ENCODE assay signal across 1 cellular context in the genomic region with DNA sequence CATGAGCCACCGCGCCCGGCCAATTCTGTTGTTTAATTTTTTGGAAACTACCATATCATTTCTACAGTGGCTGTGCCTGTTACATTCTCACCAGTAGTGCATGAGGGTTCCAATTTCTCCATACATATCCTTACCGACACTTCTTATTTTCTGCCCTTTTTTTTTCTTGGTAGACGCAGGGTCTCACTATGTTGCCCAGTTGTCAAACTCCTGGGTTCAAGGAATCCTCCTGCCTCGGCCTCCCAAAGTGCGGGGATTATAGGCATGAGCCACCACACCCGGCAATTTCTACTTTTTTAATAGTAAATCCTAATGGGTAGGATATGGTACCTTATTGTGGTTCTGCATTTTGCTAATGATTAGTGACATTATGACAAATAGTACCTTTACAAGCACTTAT.
TF ChIP-seq lines count a peak whose summit lies in the region.

No MANE protein-coding gene starts in this region.

TF ChIP-seq in K562, 482 proteins besides CTCF, POLR2A, EP300 and RAD21:
- TF ChIP-seq MCM7 (IDR thresholded peaks at IDR 0.05) (no peak), ZNF121 (CRISPR knock-in tag; conservative IDR thresholded peaks at IDR 0.05) (peak; percentile 57)
